8 cellular contexts compared by ENCODE assay signal in genomic region chr14:30270200-30271161, GRCh38.
DNase-seq lines count a peak whose midpoint lies in the region; ATAC-seq and TF ChIP-seq lines count a peak whose summit lies in the region.

No MANE protein-coding gene starts in this region.

- no peaks in the 10 kb centered on the region for H3K27me3 Mint-ChIP-seq in natural killer cell (ENCODE audit: low read depth in 2 of 2)

- no peak for TF ChIP-seq EP300 in stomach (IDR thresholded peaks at IDR 0.05)

- H3K4me3 ChIP-seq in stomach: no peak overlapping the region

- no peaks in the 10 kb centered on the region for H3K36me3 Mint-ChIP-seq in natural killer cell

- TF ChIP-seq CTCF in natural killer cell (IDR thresholded peaks at IDR 0.05) (no peak), stomach (IDR thresholded peaks at IDR 0.05) (peak in 5 of 7 experiments; percentile 33 to 89 (median 73))

- peaks cover 2 to 3% of the 10 kb centered on the region in 2 donors for H3K9me3 Mint-ChIP-seq in natural killer cell

- DNase-seq in DMS114 treated with DMSO at 0.1 percent for 48 hours (lab: John Stamatoyannopoulos, UW; ENCODE audit: unreplicated experiment): peak; percentile 68
- peak; percentile 71 for DNase-seq in HT1080 (ENCODE audit: low read depth)
- DNase-seq in NOMO-1 (lab: John Stamatoyannopoulos, UW; ENCODE audit: unreplicated experiment in 2 of 2): peak; percentile 33 to 36
- peak; percentile 45 for DNase-seq in activated T-cell treated with anti-CD3 and anti-CD28 coated beads for 1 hour (ENCODE audit: low read depth)
- peak; percentile 79 for DNase-seq in fibroblast of gingiva (ENCODE audit: low read depth)
- DNase-seq in natural killer cell: no peak
- peak; percentile 84 for DNase-seq in stomach

- H3K27me3 ChIP-seq in stomach: no peaks in the 10 kb centered on the region

- intact Hi-C loops in natural killer cell (cut with micrococcal nuclease) (no loop called here), stomach (cut with DNase I; ENCODE audit: low total_unique reads) (no loop called here)

- TF ChIP-seq POLR2A in stomach (IDR thresholded peaks at IDR 0.05): no peak

- peaks cover 0 to 9% (median 4%) of the 10 kb centered on the region in 4 donors for H3K4me1 ChIP-seq in stomach

- no peak overlapping the region for H3K27ac ChIP-seq in stomach

- H3K27ac Mint-ChIP-seq in natural killer cell: no peak overlapping the region

- no peaks in the 10 kb centered on the region for H3K36me3 ChIP-seq in stomach

- WGBS in stomach, 5 donors: 27 to 43% (median 28%) methylated on average over 28 to 29 of the region's 29 CpGs

- peak; percentile 99 for ATAC-seq in GM21515 (IDR thresholded peaks at IDR 0.05; ENCODE audit: unreplicated experiment)
- peak in 2 of 3 donors; percentile 39 to 62 for ATAC-seq in natural killer cell

- H3K4me3 Mint-ChIP-seq in natural killer cell: no peak overlapping the region

- H3K4me1 Mint-ChIP-seq in natural killer cell: peaks cover 0 to 4% of the 10 kb centered on the region in 2 donors

- H3K9me3 ChIP-seq in stomach: no peaks in the 10 kb centered on the region
